In genomic region chr6:71478834-71479541, GRCh38 we compare ENCODE assay signal across 8 cellular contexts.
A peak's percentile ranks its signal among the peaks of the same experiment; 100 is the strongest.
DNase-seq lines count a peak whose midpoint lies in the region; ATAC-seq lines count a peak whose summit lies in the region.

No MANE protein-coding gene starts in this region.

- H3K9me3 Mint-ChIP-seq in stimulated activated effector memory CD8-positive, alpha-beta T cell treated with anti-CD3 and anti-CD28 coated beads, Interleukin-12 subunit alpha, Interleukin-12 subunit beta, amount 100 ng/mL, for 72 hours, result no peaks in the 10 kb centered on the region
- no peaks in the 10 kb centered on the region for H3K9me3 Mint-ChIP-seq in activated naive CD4-positive, alpha-beta T cell treated with anti-CD3 and anti-CD28 coated beads, Interleukin-2, amount 10 ng/mL, durations not matched to agents 7 days and 5 days

- DNase-seq in HT-29 (ENCODE audit: low spot score), result peak; percentile 11
- DNase-seq in astrocyte of the hippocampus (ENCODE audit: low read depth, low spot score), result peak; percentile 93
- peak; percentile 33 for DNase-seq in iPS DF 4.7 (ENCODE audit: extremely low read depth, low spot score)
- DNase-seq in stimulated activated effector memory CD8-positive, alpha-beta T cell treated with anti-CD3 and anti-CD28 coated beads, Interleukin-12 subunit alpha, Interleukin-12 subunit beta, amount 100 ng/mL, for 72 hours (ENCODE audit: low spot score in 2 of 2), result no peak
- no peak for DNase-seq in OCI-M1 (lab: John Stamatoyannopoulos, UW)
- no peak for DNase-seq in central memory CD4-positive, alpha-beta T cell
- no peak for DNase-seq in NCI-H2081 treated with DMSO at 0.1 percent for 48 hours (lab: John Stamatoyannopoulos, UW)
- DNase-seq in activated naive CD4-positive, alpha-beta T cell treated with anti-CD3 and anti-CD28 coated beads, Interleukin-2, amount 10 ng/mL, durations not matched to agents 7 days and 5 days, result no peak

- H3K4me3 Mint-ChIP-seq in stimulated activated effector memory CD8-positive, alpha-beta T cell treated with anti-CD3 and anti-CD28 coated beads, Interleukin-12 subunit alpha, Interleukin-12 subunit beta, amount 100 ng/mL, for 72 hours, result no peak overlapping the region
- H3K4me3 Mint-ChIP-seq in activated naive CD4-positive, alpha-beta T cell treated with anti-CD3 and anti-CD28 coated beads, Interleukin-2, amount 10 ng/mL, durations not matched to agents 7 days and 5 days, result no peak overlapping the region

- H3K4me1 Mint-ChIP-seq in stimulated activated effector memory CD8-positive, alpha-beta T cell treated with anti-CD3 and anti-CD28 coated beads, Interleukin-12 subunit alpha, Interleukin-12 subunit beta, amount 100 ng/mL, for 72 hours, result no peaks in the 10 kb centered on the region
- H3K4me1 Mint-ChIP-seq in activated naive CD4-positive, alpha-beta T cell treated with anti-CD3 and anti-CD28 coated beads, Interleukin-2, amount 10 ng/mL, durations not matched to agents 7 days and 5 days, result no peaks in the 10 kb centered on the region

- H3K27ac Mint-ChIP-seq in stimulated activated effector memory CD8-positive, alpha-beta T cell treated with anti-CD3 and anti-CD28 coated beads, Interleukin-12 subunit alpha, Interleukin-12 subunit beta, amount 100 ng/mL, for 72 hours, result no peak overlapping the region
- no peak overlapping the region for H3K27ac Mint-ChIP-seq in activated naive CD4-positive, alpha-beta T cell treated with anti-CD3 and anti-CD28 coated beads, Interleukin-2, amount 10 ng/mL, durations not matched to agents 7 days and 5 days

- ATAC-seq in stimulated activated effector memory CD8-positive, alpha-beta T cell treated with anti-CD3 and anti-CD28 coated beads, Interleukin-12 subunit alpha, Interleukin-12 subunit beta, amount 100 ng/mL, for 72 hours, result peak; percentile 42

- no peaks in the 10 kb centered on the region for H3K27me3 Mint-ChIP-seq in activated naive CD4-positive, alpha-beta T cell treated with anti-CD3 and anti-CD28 coated beads, Interleukin-2, amount 10 ng/mL, durations not matched to agents 7 days and 5 days

- CTCF ChIA-PET in activated naive CD4-positive, alpha-beta T cell treated with anti-CD3 and anti-CD28 coated beads, Interleukin-2, amount 10 ng/mL, durations not matched to agents 7 days and 5 days (lab: Charles Lee), result no interaction called here

- H3K36me3 Mint-ChIP-seq in stimulated activated effector memory CD8-positive, alpha-beta T cell treated with anti-CD3 and anti-CD28 coated beads, Interleukin-12 subunit alpha, Interleukin-12 subunit beta, amount 100 ng/mL, for 72 hours, result no peaks in the 10 kb centered on the region
- no peaks in the 10 kb centered on the region for H3K36me3 Mint-ChIP-seq in activated naive CD4-positive, alpha-beta T cell treated with anti-CD3 and anti-CD28 coated beads, Interleukin-2, amount 10 ng/mL, durations not matched to agents 7 days and 5 days

Comparison
In these comparisons a context has a peak if more than half of its experiments do, and no peak if none do; other contexts are left out.
1. DNase-seq: peak in HT-29 (single experiment), astrocyte of the hippocampus (single experiment) and iPS DF 4.7 (single experiment); none in stimulated activated effector memory CD8-positive, alpha-beta T cell treated with anti-CD3 and anti-CD28 coated beads, Interleukin-12 subunit alpha, Interleukin-12 subunit beta, amount 100 ng/mL, for 72 hours (0 of 2), OCI-M1 (single experiment), central memory CD4-positive, alpha-beta T cell (single experiment), NCI-H2081 treated with DMSO at 0.1 percent for 48 hours (single experiment) and activated naive CD4-positive, alpha-beta T cell treated with anti-CD3 and anti-CD28 coated beads, Interleukin-2, amount 10 ng/mL, durations not matched to agents 7 days and 5 days (single experiment).